In genomic region chr6:97656236-97656635, GRCh38 we compare ENCODE assay signal across 30 cellular contexts.
DNase-seq lines count a peak whose midpoint lies in the region; ATAC-seq and TF ChIP-seq lines count a peak whose summit lies in the region.
"Had no signal": no experiment of that assay in that cellular context is flagged by ENCODE, and none has a peak within 500 bp of the region (broad histone marks: within the 10 kb centered on the region; RNA-seq: fewer than 3 reads in every experiment).

No MANE protein-coding gene starts in this region.

- no peak for DNase-seq in A673 (ENCODE audit: low spot score)
- DNase-seq in HEK293T (ENCODE audit: extremely low spot score), result no peak
- DNase-seq in NCI-H82 treated with DMSO at 0.1 percent for 48 hours (lab: John Stamatoyannopoulos, UW; ENCODE audit: unreplicated experiment), result peak; percentile 72
- DNase-seq in medulla oblongata (ENCODE audit: extremely low spot score), result peak; percentile 18
- no peak for DNase-seq in left ventricle myocardium superior
- no peak for DNase-seq in NOMO-1 treated with dmso at 0.1 percent for 144 hours (lab: John Stamatoyannopoulos, UW; ENCODE audit: unreplicated experiment)
- DNase-seq in COR-L47 (lab: John Stamatoyannopoulos, UW), result no peak
- DNase-seq: activated CD4-positive, alpha-beta T cell treated with anti-CD3 and anti-CD28 coated beads for 48 hours; AML-193; CD4-positive, alpha-beta memory T cell; DMS 273 treated with DMSO at 0.1 percent for 48 hours; EL; gastrocnemius medialis; H9; hippocampal formation; KG1; NCI-H1436; NCI-H526; right lobe of liver; SJCRH30; spleen; stimulated activated CD4-positive, alpha-beta T cell treated with anti-CD3 and anti-CD28 coated beads, Interleukin-2, amount 100 ng/mL, for 48 hours; stomach; T1000; thyroid gland; uterus had no signal

- intact Hi-C loops in A673 (cut with micrococcal nuclease; ENCODE audit: unreplicated experiment), result no loop called here
- intact Hi-C loops in left ventricle myocardium superior (cut with micrococcal nuclease), result no loop called here

- no peak overlapping the region for H3K4me3 ChIP-seq in A673 (ENCODE audit: low read depth, low read length, poor library complexity, severe bottlenecking)
- H3K4me3 ChIP-seq: A549, gastrocnemius medialis, GM12878, right lobe of liver, SJCRH30, spleen, stomach, thyroid gland, uterus had no signal

- POLR2A ChIA-PET in A673 (lab: Charles Lee; ENCODE audit: low non-redundant PET) (no interaction called here), HEK293T (lab: Yijun Ruan, JAX) (no interaction called here)

- no TSS peak for BruUV-seq in A673 (replicated peaks; lab: Mats Ljungman, UMichigan)

- H3K9me3 ChIP-seq in A673 (ENCODE audit: low read depth, low read length, poor library complexity, severe bottlenecking), result peaks cover 9% of the 10 kb centered on the region
- H3K9me3 ChIP-seq: A549, gastrocnemius medialis, right lobe of liver, SJCRH30, thyroid gland, uterus had no signal

- ATAC-seq in GM21786 (IDR thresholded peaks at IDR 0.05; ENCODE audit: unreplicated experiment) (no peak), left ventricle myocardium superior (no peak)
- ATAC-seq: A549, gastrocnemius medialis, GM12878, right lobe of liver had no signal

- no peak for TF ChIP-seq CTCF in A673 (conservative IDR thresholded peaks at IDR 0.05; ENCODE audit: low read depth, low read length)

- H3K4me1 ChIP-seq in A673 (ENCODE audit: insufficient read depth, low read length, poor library complexity, severe bottlenecking), result peaks cover 21% of the 10 kb centered on the region
- H3K4me1 ChIP-seq: A549, gastrocnemius medialis, right lobe of liver, SJCRH30, spleen, stomach, thyroid gland, uterus had no signal

- no peaks in the 10 kb centered on the region for H3K36me3 ChIP-seq in A673 (ENCODE audit: insufficient read depth, low read length, poor library complexity, severe bottlenecking)
- H3K36me3 ChIP-seq: gastrocnemius medialis, right lobe of liver, SJCRH30, spleen, stomach, thyroid gland, uterus had no signal

- peak overlapping the region; percentile 55 for H3K27ac ChIP-seq in A673 (ENCODE audit: low read depth, low read length, poor library complexity, severe bottlenecking)
- H3K27ac ChIP-seq: A549, gastrocnemius medialis, HL-60, right lobe of liver, SJCRH30, spleen, stomach, thyroid gland, uterus had no signal

- H3K27me3 ChIP-seq in A673 (replicated peaks; ENCODE audit: insufficient read depth, low read depth, low read length, poor library complexity), result no peaks in the 10 kb centered on the region
- H3K27me3 ChIP-seq: gastrocnemius medialis, right lobe of liver, SJCRH30, spleen, stomach, thyroid gland, uterus had no signal

- CTCF ChIA-PET in A673 (lab: Charles Lee), result no interaction called here
- CTCF ChIA-PET in HEK293T (lab: Yijun Ruan, JAX), result no interaction called here

TF ChIP-seq in HEK293T, 16 proteins besides CTCF, POLR2A, EP300 and RAD21:
- TF ChIP-seq PKNOX1 (IDR thresholded peaks at IDR 0.05), result peak; percentile 78
- no peak for TF ChIP-seq BHLHE40 (IDR thresholded peaks at IDR 0.05; ENCODE audit: borderline replicate concordance)
TF ChIP-seq in HEK293T: peak in this region for 1.

Comparison
In these comparisons a context has a peak if more than half of its experiments do, and no peak if none do; other contexts are left out.
1. DNase-seq: peak in NCI-H82 treated with DMSO at 0.1 percent for 48 hours (single experiment) and medulla oblongata (single experiment); none in A673 (single experiment), HEK293T (single experiment), left ventricle myocardium superior (single experiment), NOMO-1 treated with dmso at 0.1 percent for 144 hours (single experiment) and COR-L47 (single experiment).